12 cellular contexts compared by ENCODE assay signal in genomic region chr19:46412034-46412982, GRCh38. TPM values are rescaled to one million over a fixed set of nuclear protein-coding genes. Genes with fewer than 3 reads are reported as not detected.
DNase-seq lines count a peak whose midpoint lies in the region; ATAC-seq and TF ChIP-seq lines count a peak whose summit lies in the region.
"Had no signal": no experiment of that assay in that cellular context is flagged by ENCODE, and none has a peak within 500 bp of the region (broad histone marks: within the 10 kb centered on the region; RNA-seq: fewer than 3 reads in every experiment).

No MANE protein-coding gene starts in this region.

- CTCF ChIA-PET in CD8-positive, alpha-beta memory T cell (lab: Charles Lee), result interaction anchor here (1.2 kb wide), 1 partner anchor 16 kb away, joined by 3 read pairs; no protein-coding TSS in a partner anchor

- intact Hi-C loops in adrenal gland (cut with DNase I), result no loop called here
- intact Hi-C loops in right cardiac atrium (cut with DNase I), result no loop called here

- ATAC-seq in right cardiac atrium, result no peak
- ATAC-seq: activated CD8-positive, alpha-beta T cell treated with anti-CD3 and anti-CD28 coated beads for 36 hours; CD8-positive, alpha-beta T cell had no signal

- no peak for DNase-seq in CD8-positive, alpha-beta memory T cell
- DNase-seq in adrenal gland (peak in 1 of 7 donors; percentile 21), right cardiac atrium (peak in 2 of 3 donors; percentile 61 to 66), progenitor cell of endocrine pancreas (ENCODE audit: low spot score, unreplicated experiment) (no peak), T-helper 2 cell (no peak), HAP-1 (ENCODE audit: low spot score in 2 of 2) (no peak), SK-N-DZ (ENCODE audit: low spot score) (no peak)
- no peak for DNase-seq in activated CD4-positive, alpha-beta T cell treated with anti-CD3 and anti-CD28 coated beads for 4 hours
- DNase-seq: activated CD8-positive, alpha-beta T cell treated with anti-CD3 and anti-CD28 coated beads for 36 hours; CD8-positive, alpha-beta T cell; cerebellar nuclear complex had no signal

- H3K27me3 ChIP-seq in CD8-positive, alpha-beta memory T cell (ENCODE audit: insufficient read depth, low read length, poor library complexity, severe bottlenecking), result peaks cover 26% of the 10 kb centered on the region
- no peaks in the 10 kb centered on the region for H3K27me3 ChIP-seq in adrenal gland
- H3K27me3 ChIP-seq in right cardiac atrium (ENCODE audit: control insufficient read depth, insufficient read depth), result no peaks in the 10 kb centered on the region
- H3K27me3 ChIP-seq in HAP-1 (ENCODE audit: low read depth), result no peaks in the 10 kb centered on the region

- POLR2A ChIA-PET in CD8-positive, alpha-beta memory T cell (lab: Charles Lee), result no interaction called here

- H3K36me3 Mint-ChIP-seq in CD8-positive, alpha-beta memory T cell, result no peaks in the 10 kb centered on the region
- peaks cover 4% of the 10 kb centered on the region for H3K36me3 Mint-ChIP-seq in progenitor cell of endocrine pancreas (ENCODE audit: insufficient read depth)
- H3K36me3 Mint-ChIP-seq: CD8-positive, alpha-beta T cell had no signal

- in situ Hi-C loops in HAP-1 (cut with MboI; ENCODE audit: low sequenced_read_pairs), result no loop called here

- H3K4me3 Mint-ChIP-seq in CD8-positive, alpha-beta memory T cell, result no peak overlapping the region
- H3K4me3 Mint-ChIP-seq in progenitor cell of endocrine pancreas (ENCODE audit: low read depth), result peak overlapping the region; percentile 91
- H3K4me3 Mint-ChIP-seq: activated CD8-positive, alpha-beta T cell treated with anti-CD3 and anti-CD28 coated beads for 36 hours; CD8-positive, alpha-beta T cell had no signal

- peaks cover 0 to 2% (median 0%) of the 10 kb centered on the region in 5 donors for H3K9me3 Mint-ChIP-seq in CD8-positive, alpha-beta memory T cell
- no peaks in the 10 kb centered on the region for H3K9me3 Mint-ChIP-seq in progenitor cell of endocrine pancreas (ENCODE audit: low read depth)
- H3K9me3 Mint-ChIP-seq: activated CD8-positive, alpha-beta T cell treated with anti-CD3 and anti-CD28 coated beads for 36 hours; CD8-positive, alpha-beta T cell had no signal

- H3K4me3 ChIP-seq in CD8-positive, alpha-beta memory T cell (ENCODE audit: low read length), result no peak overlapping the region
- H3K4me3 ChIP-seq in adrenal gland (peak overlapping the region; percentile 6 to 69 (median 23)), right cardiac atrium (ENCODE audit: low read length) (peak overlapping the region; percentile 54), HAP-1 (no peak overlapping the region)

- H3K4me1 ChIP-seq in CD8-positive, alpha-beta memory T cell (ENCODE audit: insufficient read depth, low read length), result no peaks in the 10 kb centered on the region
- peaks cover 35 to 47% of the 10 kb centered on the region in 2 donors for H3K4me1 ChIP-seq in adrenal gland (replicated peaks in 1 of 2)
- H3K4me1 ChIP-seq in right cardiac atrium (ENCODE audit: control insufficient read depth, insufficient read depth, low read length), result peaks cover 6% of the 10 kb centered on the region
- H3K4me1 ChIP-seq in HAP-1, result peaks cover 12% of the 10 kb centered on the region

- no peak for TF ChIP-seq POLR2A in adrenal gland (IDR thresholded peaks at IDR 0.05)

- no peaks in the 10 kb centered on the region for H3K9me3 ChIP-seq in CD8-positive, alpha-beta memory T cell (ENCODE audit: low read length)
- H3K9me3 ChIP-seq in adrenal gland (replicated peaks in 1 of 3) (no peaks in the 10 kb centered on the region), right cardiac atrium (ENCODE audit: control insufficient read depth, low read length) (no peaks in the 10 kb centered on the region), HAP-1 (no peaks in the 10 kb centered on the region)

- no peak overlapping the region for H3K27ac Mint-ChIP-seq in CD8-positive, alpha-beta memory T cell
- H3K27ac Mint-ChIP-seq in progenitor cell of endocrine pancreas, result peak overlapping the region; percentile 92
- H3K27ac Mint-ChIP-seq: activated CD8-positive, alpha-beta T cell treated with anti-CD3 and anti-CD28 coated beads for 36 hours; CD8-positive, alpha-beta T cell had no signal

- H3K27ac ChIP-seq in CD8-positive, alpha-beta memory T cell (ENCODE audit: low read depth, low read length), result peak overlapping the region; percentile 73
- H3K27ac ChIP-seq in adrenal gland (peak overlapping the region in 4 of 5 donors; percentile 56 to 83 (median 72)), right cardiac atrium (ENCODE audit: low read length) (peak overlapping the region; percentile 80)

- peaks cover 62 to 74% of the 10 kb centered on the region in 2 donors for H3K27me3 Mint-ChIP-seq in CD8-positive, alpha-beta memory T cell
- no peaks in the 10 kb centered on the region for H3K27me3 Mint-ChIP-seq in progenitor cell of endocrine pancreas

- 19 to 51% (median 24%) methylated on average over 15 to 68 of the region's 68 CpGs for WGBS in adrenal gland, 4 donors
- WGBS in right cardiac atrium, result 22% methylated on average over 68 of the region's 68 CpGs

- H3K36me3 ChIP-seq in CD8-positive, alpha-beta memory T cell (ENCODE audit: insufficient read depth, low read length), result no peaks in the 10 kb centered on the region
- H3K36me3 ChIP-seq in adrenal gland (replicated peaks in 1 of 2), result no peaks in the 10 kb centered on the region
- no peaks in the 10 kb centered on the region for H3K36me3 ChIP-seq in HAP-1 (replicated peaks)

- TF ChIP-seq CTCF in adrenal gland (IDR thresholded peaks at IDR 0.05) (no peak), progenitor cell of endocrine pancreas (IDR thresholded peaks at IDR 0.05; ENCODE audit: unreplicated experiment) (no peak)

- peaks cover 5 to 25% (median 14%) of the 10 kb centered on the region in 3 donors for H3K4me1 Mint-ChIP-seq in CD8-positive, alpha-beta memory T cell
- H3K4me1 Mint-ChIP-seq in progenitor cell of endocrine pancreas (ENCODE audit: low read depth), result peaks cover 43% of the 10 kb centered on the region

RNA-seq across cellular contexts. Expression of gene CCDC8, which starts 1.1 kb away (rescaled TPM):
- total RNA-seq in CD8-positive, alpha-beta memory T cell, result not detected
- polyA plus RNA-seq in CD8-positive, alpha-beta memory T cell, result not detected
- total RNA-seq in adrenal gland, result 10 to 100 TPM; 24.1 to 74.0 (median 35.0) TPM
- polyA plus RNA-seq in adrenal gland, result 10 to 100 TPM in 2 of 3 donors, 1 to 10 TPM in 1; 6.3 to 20.5 (median 18.8) TPM
- 10 to 100 TPM; 47.0 to 54.6 (median 49.9) TPM for total RNA-seq in right cardiac atrium
- polyA plus RNA-seq in right cardiac atrium, result 28.8 TPM
- total RNA-seq in progenitor cell of endocrine pancreas, result 31.6 and 33.8 TPM in 2 replicates
- polyA plus RNA-seq in SK-N-DZ (2014; cell fraction: cytosol; rRNA removed), result 4.8 and 9.1 TPM in 2 replicates
- 4.8 and 5.4 TPM in 2 replicates for polyA plus RNA-seq in SK-N-DZ (2014; cell fraction: nucleus; rRNA removed)
- total RNA-seq: activated CD8-positive, alpha-beta T cell treated with anti-CD3 and anti-CD28 coated beads for 36 hours; CD8-positive, alpha-beta T cell had no signal

RNA-seq across cellular contexts. Expression of gene PNMA8C, which starts 16.4 kb away (rescaled TPM):
- total RNA-seq in CD8-positive, alpha-beta memory T cell, result not detected
- polyA plus RNA-seq in CD8-positive, alpha-beta memory T cell, result not detected
- total RNA-seq in adrenal gland, result 1 to 10 TPM; 1.5 to 4.4 (median 2.1) TPM
- polyA plus RNA-seq in adrenal gland, result 1 to 10 TPM in 2 of 3 donors, under 1 TPM in 1; 0.47 to 2.4 (median 1.4) TPM
- under 1 TPM; 0.23 to 0.31 (median 0.26) TPM for total RNA-seq in right cardiac atrium
- polyA plus RNA-seq in right cardiac atrium, result 0.05 TPM
- 0.19 and 0.36 TPM in 2 replicates for total RNA-seq in progenitor cell of endocrine pancreas
- polyA plus RNA-seq in SK-N-DZ (2014; cell fraction: cytosol; rRNA removed), result 0.83 and 1.7 TPM in 2 replicates
- polyA plus RNA-seq in SK-N-DZ (2014; cell fraction: nucleus; rRNA removed), result 0.52 and 0.65 TPM in 2 replicates
- total RNA-seq: activated CD8-positive, alpha-beta T cell treated with anti-CD3 and anti-CD28 coated beads for 36 hours; RPMI7951 had no signal

RNA-seq across cellular contexts. Expression of gene PNMA8A, which starts 59.1 kb away (rescaled TPM):
- total RNA-seq in CD8-positive, alpha-beta memory T cell, result under 1 TPM; 0.49 to 0.61 TPM
- polyA plus RNA-seq in CD8-positive, alpha-beta memory T cell, result not detected
- total RNA-seq in adrenal gland, result 10 to 100 TPM; 29.7 to 54.8 (median 44.2) TPM
- 10 to 100 TPM in 2 of 3 donors, 1 to 10 TPM in 1; 7.6 to 61.7 (median 14.2) TPM for polyA plus RNA-seq in adrenal gland
- 10 to 100 TPM; 15.7 to 29.8 (median 26.4) TPM for total RNA-seq in right cardiac atrium
- 10.7 TPM for polyA plus RNA-seq in right cardiac atrium
- 27.5 and 28.1 TPM in 2 replicates for total RNA-seq in progenitor cell of endocrine pancreas
- 28.2 and 30.8 TPM in 2 replicates for polyA plus RNA-seq in SK-N-DZ (2014; cell fraction: cytosol; rRNA removed)
- polyA plus RNA-seq in SK-N-DZ (2014; cell fraction: nucleus; rRNA removed), result 8.5 and 9.0 TPM in 2 replicates
- total RNA-seq: activated CD8-positive, alpha-beta T cell treated with anti-CD3 and anti-CD28 coated beads for 36 hours; CD8-positive, alpha-beta T cell; RPMI7951 had no signal

Comparison
In these comparisons a context has a peak if more than half of its experiments do, and no peak if none do; other contexts are left out.
1. DNase-seq: peak in right cardiac atrium (2 of 3); none in CD8-positive, alpha-beta memory T cell (0 of 5), progenitor cell of endocrine pancreas (single experiment), activated CD4-positive, alpha-beta T cell treated with anti-CD3 and anti-CD28 coated beads for 4 hours (0 of 2), T-helper 2 cell (0 of 5), HAP-1 (0 of 2) and SK-N-DZ (single experiment).
2. H3K4me3 ChIP-seq: peak in adrenal gland (4 of 4) and right cardiac atrium (single experiment); none in CD8-positive, alpha-beta memory T cell (single experiment) and HAP-1 (single experiment).
3. RNA of gene CCDC8, which starts 1.1 kb away (total RNA-seq): 47.0 to 54.6 TPM in right cardiac atrium, 24.1 to 74.0 TPM in adrenal gland and 31.6 to 33.8 TPM in progenitor cell of endocrine pancreas; not detected in CD8-positive, alpha-beta memory T cell; every median in the first group is over 10 times any median in the second.
4. RNA of gene PNMA8A, which starts 59.1 kb away (total RNA-seq): 29.7 to 54.8 TPM in adrenal gland, 27.5 to 28.1 TPM in progenitor cell of endocrine pancreas and 15.7 to 29.8 TPM in right cardiac atrium; 0.49 to 0.61 TPM in CD8-positive, alpha-beta memory T cell; every median in the first group is over 10 times any median in the second.
5. Peak in every context shown above with its lines, with median percentiles within 50 percentile points of each other: H3K27ac ChIP-seq.